ENCODE assay signal across 8 cellular contexts in the genomic region with DNA sequence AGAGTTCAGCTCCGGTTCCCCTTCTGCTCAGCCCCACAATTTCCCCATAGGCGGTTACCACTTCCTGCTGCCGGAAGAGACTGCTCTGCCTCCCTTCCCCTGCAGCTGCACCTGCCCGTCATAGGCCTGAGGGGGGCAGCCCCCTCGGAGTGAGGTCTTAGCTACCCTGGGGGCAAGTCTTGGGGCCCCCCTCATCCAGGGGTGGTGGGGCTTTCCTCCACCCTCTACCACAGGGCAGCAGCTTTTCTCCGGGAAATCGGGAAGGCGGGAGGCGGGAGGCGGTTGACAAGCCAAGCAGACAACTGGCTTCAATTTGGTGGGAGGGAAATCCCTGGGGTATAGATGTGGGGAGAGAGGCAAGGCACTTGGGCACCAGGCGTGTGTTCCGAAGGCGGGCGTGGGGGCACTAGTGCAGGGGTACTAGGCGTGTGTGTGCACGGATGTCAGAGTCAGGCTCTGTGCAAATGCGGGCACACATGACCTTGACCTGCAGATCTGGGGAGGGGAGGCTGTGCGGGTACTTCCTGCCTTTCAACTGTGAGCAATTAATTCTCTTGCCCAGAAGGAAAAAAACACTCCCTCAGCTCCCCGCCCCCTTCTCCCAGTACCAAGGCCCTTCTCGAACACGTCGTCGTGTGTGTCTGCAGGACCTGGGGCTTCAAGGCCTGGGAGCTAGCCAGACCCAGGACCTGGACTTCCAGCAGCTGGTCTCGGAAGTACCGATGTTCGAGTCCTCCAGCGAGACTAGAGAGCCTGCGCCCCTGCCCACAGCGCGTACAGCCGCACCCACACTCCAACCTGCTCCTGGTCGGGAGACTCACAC. TPM values are rescaled to one million over a fixed set of nuclear protein-coding genes. Genes with fewer than 3 reads are reported as not detected.
DNase-seq lines count a peak whose midpoint lies in the region; ATAC-seq and TF ChIP-seq lines count a peak whose summit lies in the region.

No MANE protein-coding gene starts in this region.

- H3K27me3 ChIP-seq in kidney epithelial cell (ENCODE audit: control insufficient read depth, insufficient read depth, low read length) = no peaks in the 10 kb centered on the region

- H3K36me3 Mint-ChIP-seq in T-helper 1 cell treated with Interleukin-12 subunit alpha and Interleukin-12 subunit beta and Interleukin-4 antibody, amounts not matched to agents 30 μg/mL and 1 μg/mL, for 36 hours (ENCODE audit: low read depth) = peaks cover 25% of the 10 kb centered on the region

- peak overlapping the region; percentile 97 for H3K27ac Mint-ChIP-seq in T-helper 1 cell treated with Interleukin-12 subunit alpha and Interleukin-12 subunit beta and Interleukin-4 antibody, amounts not matched to agents 30 μg/mL and 1 μg/mL, for 36 hours

- no peaks in the 10 kb centered on the region for H3K27me3 Mint-ChIP-seq in T-helper 1 cell treated with Interleukin-12 subunit alpha and Interleukin-12 subunit beta and Interleukin-4 antibody, amounts not matched to agents 30 μg/mL and 1 μg/mL, for 36 hours (ENCODE audit: low read depth)

- peaks cover 23% of the 10 kb centered on the region for H3K4me1 Mint-ChIP-seq in T-helper 1 cell treated with Interleukin-12 subunit alpha and Interleukin-12 subunit beta and Interleukin-4 antibody, amounts not matched to agents 30 μg/mL and 1 μg/mL, for 36 hours (ENCODE audit: low read depth)

- peak overlapping the region; percentile 85 for H3K4me3 Mint-ChIP-seq in T-helper 1 cell treated with Interleukin-12 subunit alpha and Interleukin-12 subunit beta and Interleukin-4 antibody, amounts not matched to agents 30 μg/mL and 1 μg/mL, for 36 hours

- no peaks in the 10 kb centered on the region for H3K36me3 ChIP-seq in kidney epithelial cell (ENCODE audit: control insufficient read depth, insufficient read depth, low read length)

- H3K9me3 Mint-ChIP-seq in T-helper 1 cell treated with Interleukin-12 subunit alpha and Interleukin-12 subunit beta and Interleukin-4 antibody, amounts not matched to agents 30 μg/mL and 1 μg/mL, for 36 hours = no peaks in the 10 kb centered on the region

- H3K4me3 ChIP-seq in kidney epithelial cell (ENCODE audit: low read depth, low read length) = peak overlapping the region; percentile 48

- DNase-seq in DMS53 (lab: John Stamatoyannopoulos, UW) (peak; percentile 73), NAMALWA (ENCODE audit: low spot score) (peak; percentile 92), astrocyte of the hippocampus (ENCODE audit: low read depth, low spot score) (peak; percentile 46), kidney epithelial cell (ENCODE audit: low read depth) (no peak)
- peak; percentile 52 to 54 for DNase-seq in stimulated activated CD4-positive, alpha-beta T cell treated with anti-CD3 and anti-CD28 coated beads, Interleukin-2, amount 100 ng/mL, for 48 hours

- peak; percentile 43 for ATAC-seq in GM21576 (IDR thresholded peaks at IDR 0.05; ENCODE audit: unreplicated experiment)
- no peak for ATAC-seq in HG03469 (IDR thresholded peaks at IDR 0.05; ENCODE audit: unreplicated experiment)

- no peak for TF ChIP-seq CTCF in kidney epithelial cell (IDR thresholded peaks at IDR 0.05; ENCODE audit: insufficient read depth, low read length, poor library complexity, severe bottlenecking)

RNA-seq across cellular contexts. Expression of gene ARHGAP4, which starts 1.0 kb away (rescaled TPM):
- 12.7 and 14.0 TPM in 2 replicates for total RNA-seq in kidney epithelial cell

RNA-seq across cellular contexts. Expression of gene NAA10, which starts 7.8 kb away (rescaled TPM):
- total RNA-seq in kidney epithelial cell = 139 and 141 TPM in 2 replicates

RNA-seq across cellular contexts. Expression of gene RENBP, which starts 17.4 kb away (rescaled TPM):
- 22.9 and 38.7 TPM in 2 replicates for total RNA-seq in kidney epithelial cell

RNA-seq across cellular contexts. Expression of gene AVPR2, which starts 22.6 kb away (rescaled TPM):
- total RNA-seq in kidney epithelial cell = 0.08 and 0.21 TPM in 2 replicates

RNA-seq across cellular contexts. Expression of gene L1CAM, which starts 41.1 kb away (rescaled TPM):
- 122 and 138 TPM in 2 replicates for total RNA-seq in kidney epithelial cell
